ENCODE assay signal across 1 cellular context in genomic region chr13:113275387-113275786, GRCh38.
TF ChIP-seq lines count a peak whose summit lies in the region.

No MANE protein-coding gene starts in this region.

TF ChIP-seq in HepG2, 621 proteins besides CTCF, POLR2A, EP300 and RAD21 (continued from another document):
- TF ChIP-seq ZNF614 (CRISPR knock-in tag; IDR thresholded peaks at IDR 0.05; ENCODE audit: borderline replicate concordance) (peak; percentile 54; the same call in 1 of the 2 replicates), NR2C2 (CRISPR knock-in tag; IDR thresholded peaks at IDR 0.05; ENCODE audit: borderline replicate concordance) (peak; percentile 22; the same call in 1 of the 2 replicates), NFIB (CRISPR knock-in tag; IDR thresholded peaks at IDR 0.05; ENCODE audit: borderline replicate concordance) (no peak), SALL1 (CRISPR knock-in tag; IDR thresholded peaks at IDR 0.05) (peak; percentile 43; the same call in 1 of the 2 replicates), BCL6 (CRISPR knock-in tag; IDR thresholded peaks at IDR 0.05) (no peak), CAMTA2 (CRISPR knock-in tag; IDR thresholded peaks at IDR 0.05; ENCODE audit: borderline replicate concordance) (no peak), NR2F1 (CRISPR knock-in tag; IDR thresholded peaks at IDR 0.05) (peak; percentile 29 to 94; a peak in 3 of 4 replicates), ARID5B (CRISPR knock-in tag; IDR thresholded peaks at IDR 0.05) (peak; percentile 45; the same call in 1 of the 2 replicates), PITX1 (CRISPR knock-in tag; IDR thresholded peaks at IDR 0.05) (0 out of 2 replicates have a peak, but pooled peaks have one; percentile 22), ZBTB33 (CRISPR knock-in tag; IDR thresholded peaks at IDR 0.05) (0 out of 2 replicates have a peak, but pooled peaks have one; percentile 17), ZNF784 (CRISPR knock-in tag; IDR thresholded peaks at IDR 0.05; ENCODE audit: borderline replicate concordance) (no peak), GABPA (IDR thresholded peaks at IDR 0.05; ENCODE audit: low read depth, low read length) (no peak), GABPA (CRISPR knock-in tag; IDR thresholded peaks at IDR 0.05; ENCODE audit: low read depth) (peak; percentile 48; the same call in 1 of the 2 replicates), SNAPC4 (CRISPR knock-in tag; IDR thresholded peaks at IDR 0.05) (no peak), SMAD1 (CRISPR knock-in tag; IDR thresholded peaks at IDR 0.05; ENCODE audit: borderline replicate concordance, low read depth) (no peak), ZSCAN5A (CRISPR knock-in tag; IDR thresholded peaks at IDR 0.05; ENCODE audit: borderline replicate concordance) (no peak), SAP130 (CRISPR knock-in tag; IDR thresholded peaks at IDR 0.05; ENCODE audit: low read depth) (peak; percentile 56), FOSL2 (CRISPR knock-in tag; IDR thresholded peaks at IDR 0.05) (peak; percentile 91), ZNF362 (CRISPR knock-in tag; IDR thresholded peaks at IDR 0.05; ENCODE audit: borderline replicate concordance) (peak; percentile 77; the same call in 1 of the 2 replicates), ATF3 (CRISPR knock-in tag; IDR thresholded peaks at IDR 0.05) (peak; percentile 38; the same call in 1 of the 2 replicates)
TF ChIP-seq in HepG2: peak in this region for 32.
